14 cellular contexts compared by ENCODE assay signal in the genomic region with DNA sequence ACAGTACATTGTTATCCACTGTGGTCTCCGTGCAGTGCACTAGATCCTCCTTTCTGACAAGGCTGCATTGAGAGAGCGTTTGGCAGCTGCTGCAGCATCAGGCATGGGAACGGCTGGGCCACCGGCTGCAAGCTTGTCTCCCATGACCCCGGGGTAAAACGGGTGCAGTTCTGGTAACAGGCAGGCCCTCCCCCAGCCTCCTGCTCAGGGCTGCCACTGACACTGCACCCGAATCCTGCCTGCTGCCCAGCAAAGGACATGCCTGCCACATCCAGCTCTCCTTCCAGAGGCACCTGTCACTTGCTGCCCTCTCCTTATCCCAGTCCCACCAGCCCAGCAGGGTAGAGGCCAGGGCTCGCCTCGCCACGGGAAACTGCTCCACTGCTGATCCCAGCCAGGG.
DNase-seq lines count a peak whose midpoint lies in the region; ATAC-seq and TF ChIP-seq lines count a peak whose summit lies in the region.
"Had no signal": no experiment of that assay in that cellular context is flagged by ENCODE, and none has a peak within 500 bp of the region (broad histone marks: within the 10 kb centered on the region; RNA-seq: fewer than 3 reads in every experiment).

No MANE protein-coding gene starts in this region.

- POLR2A ChIA-PET in GM10248 (lab: Yijun Ruan, JAX), result no interaction called here
- POLR2A ChIA-PET in naive thymus-derived CD8-positive, alpha-beta T cell (lab: Charles Lee), result no interaction called here

- H3K36me3 Mint-ChIP-seq in chondrocyte (ENCODE audit: low read depth), result no peaks in the 10 kb centered on the region
- no peaks in the 10 kb centered on the region for H3K36me3 Mint-ChIP-seq in naive thymus-derived CD8-positive, alpha-beta T cell

- H3K9me3 Mint-ChIP-seq in chondrocyte (ENCODE audit: low read depth), result peaks cover 2% of the 10 kb centered on the region
- H3K9me3 Mint-ChIP-seq in naive thymus-derived CD8-positive, alpha-beta T cell, result no peaks in the 10 kb centered on the region
- H3K9me3 Mint-ChIP-seq: CD4-positive, alpha-beta T cell; GM23338 had no signal

- peak; percentile 4 for DNase-seq in GM10248 (ENCODE audit: extremely low spot score)
- peak; percentile 59 for DNase-seq in chondrocyte (ENCODE audit: low spot score)
- peak; percentile 4 for DNase-seq in myocyte (ENCODE audit: low read depth)
- peak; percentile 15 for DNase-seq in retina
- no peak for DNase-seq in naive thymus-derived CD8-positive, alpha-beta T cell
- DNase-seq: Calu3; CD4-positive, alpha-beta T cell; DMS 273 treated with DMSO at 0.1 percent for 48 hours; H7 had no signal

- TF ChIP-seq CTCF in GM10248 (IDR thresholded peaks at IDR 0.05; ENCODE audit: control extremely low read depth, extremely low read depth, low read depth, missing control alignments) (no peak), chondrocyte (IDR thresholded peaks at IDR 0.05) (no peak)

- peaks cover 42% of the 10 kb centered on the region for H3K27me3 Mint-ChIP-seq in chondrocyte (ENCODE audit: low read depth)
- peaks cover 1 to 26% (median 14%) of the 10 kb centered on the region in 5 donors for H3K27me3 Mint-ChIP-seq in naive thymus-derived CD8-positive, alpha-beta T cell

- no peak overlapping the region for H3K4me3 Mint-ChIP-seq in chondrocyte (ENCODE audit: unreplicated experiment)
- H3K4me3 Mint-ChIP-seq in naive thymus-derived CD8-positive, alpha-beta T cell, result no peak overlapping the region
- H3K4me3 Mint-ChIP-seq: B cell; CD4-positive, alpha-beta T cell; GM23338 had no signal

- CTCF ChIA-PET in GM10248 (lab: Yijun Ruan, JAX), result interaction anchor here (0.7 to 1.0 kb wide), 2 partner anchors 159 to 316 kb away, joined by 3 read pairs; partner anchors contain the start of gene BARX2

- no peak for ATAC-seq in HG02759 (IDR thresholded peaks at IDR 0.05; ENCODE audit: unreplicated experiment)
- ATAC-seq in GM18867 (IDR thresholded peaks at IDR 0.05; ENCODE audit: unreplicated experiment), result no peak
- ATAC-seq in naive thymus-derived CD8-positive, alpha-beta T cell, result no peak
- ATAC-seq: GM12878, GM23338 had no signal

- peaks cover 4% of the 10 kb centered on the region for H3K4me1 Mint-ChIP-seq in chondrocyte (ENCODE audit: low read depth)
- peaks cover 2 to 8% (median 7%) of the 10 kb centered on the region in 4 donors for H3K4me1 Mint-ChIP-seq in naive thymus-derived CD8-positive, alpha-beta T cell
- H3K4me1 Mint-ChIP-seq: GM23338 had no signal

- no peak overlapping the region for H3K27ac Mint-ChIP-seq in chondrocyte (ENCODE audit: unreplicated experiment)
- no peak overlapping the region for H3K27ac Mint-ChIP-seq in naive thymus-derived CD8-positive, alpha-beta T cell
- H3K27ac Mint-ChIP-seq: B cell; CD4-positive, alpha-beta T cell; GM23338 had no signal

Comparison
In these comparisons a context has a peak if more than half of its experiments do, and no peak if none do; other contexts are left out.
1. DNase-seq: peak in GM10248 (single experiment), chondrocyte (single experiment), myocyte (single experiment) and retina (single experiment); none in naive thymus-derived CD8-positive, alpha-beta T cell (0 of 10).